In genomic region chr7:137881607-137882260, GRCh38 we compare ENCODE assay signal across 15 cellular contexts. TPM values are rescaled to one million over a fixed set of nuclear protein-coding genes. Genes with fewer than 3 reads are reported as not detected.
DNase-seq lines count a peak whose midpoint lies in the region; ATAC-seq lines count a peak whose summit lies in the region.
"Had no signal": no experiment of that assay in that cellular context is flagged by ENCODE, and none has a peak within 500 bp of the region (broad histone marks: within the 10 kb centered on the region; RNA-seq: fewer than 3 reads in every experiment).

No MANE protein-coding gene starts in this region.

- CTCF ChIA-PET in activated CD8-positive, alpha-beta memory T cell treated with anti-CD3 and anti-CD28 coated beads, Interleukin-2, amount 10 ng/mL, durations not matched to agents 7 days and 5 days (lab: Charles Lee) = interaction anchor here (1.4 kb wide), 1 partner anchor 226 kb away, joined by 3 read pairs; no protein-coding TSS in a partner anchor

- ATAC-seq in activated CD8-positive, alpha-beta memory T cell treated with anti-CD3 and anti-CD28 coated beads, Interleukin-2, amount 10 ng/mL, durations not matched to agents 7 days and 5 days = peak; percentile 54
- peak; percentile 8 for ATAC-seq in HG02852 (IDR thresholded peaks at IDR 0.05; ENCODE audit: unreplicated experiment)
- ATAC-seq in stimulated activated naive CD8-positive, alpha-beta T cell treated with anti-CD3 and anti-CD28 coated beads, Interleukin-15, Interleukin-2, amounts not matched to agents 100 U/mL and 50 U/mL, for 24 hours = peak; percentile 26

- no peak for DNase-seq in activated CD8-positive, alpha-beta memory T cell treated with anti-CD3 and anti-CD28 coated beads, Interleukin-2, amount 10 ng/mL, durations not matched to agents 7 days and 5 days
- DNase-seq in activated CD8-positive, alpha-beta memory T cell treated with anti-CD3 and anti-CD28 coated beads, Interleukin-2, amount 50 U/mL, for 4 hours = no peak
- DNase-seq in activated naive CD8-positive, alpha-beta T cell treated with anti-CD3 and anti-CD28 coated beads for 36 hours = no peak
- no peak for DNase-seq in stimulated activated naive CD8-positive, alpha-beta T cell treated with anti-CD3 and anti-CD28 coated beads, Interleukin-15, Interleukin-2, amounts not matched to agents 100 U/mL and 50 U/mL, for 24 hours
- no peak for DNase-seq in stimulated activated CD4-positive, alpha-beta T cell treated with anti-CD3 and anti-CD28 coated beads, Interleukin-4, amount 100 ng/mL, for 24 hours
- DNase-seq in activated naive CD4-positive, alpha-beta T cell (lab: John Stamatoyannopoulos, UW) = no peak
- no peak for DNase-seq in activated CD4-positive, CD25-positive, alpha-beta regulatory T cell (lab: John Stamatoyannopoulos, UW)
- DNase-seq: activated CD4-positive, alpha-beta T cell treated with anti-CD3 and anti-CD28 coated beads, Interleukin-2, amount 50 U/mL, for 1 hour; activated naive CD8-positive, alpha-beta T cell treated with anti-CD3 and anti-CD28 coated beads, Interleukin-2, amount 10 ng/mL, durations not matched to agents 7 days and 5 days; H9; left ventricle myocardium inferior; NCI-H526; SHP77; stimulated activated CD4-positive, alpha-beta T cell treated with anti-CD3 and anti-CD28 coated beads, Interleukin-2, amount 100 ng/mL, for 24 hours had no signal

- H3K27me3 Mint-ChIP-seq in activated CD8-positive, alpha-beta memory T cell treated with anti-CD3 and anti-CD28 coated beads, Interleukin-2, amount 10 ng/mL, durations not matched to agents 7 days and 5 days = no peaks in the 10 kb centered on the region
- no peaks in the 10 kb centered on the region for H3K27me3 Mint-ChIP-seq in activated naive CD8-positive, alpha-beta T cell treated with anti-CD3 and anti-CD28 coated beads for 36 hours
- H3K27me3 Mint-ChIP-seq: activated naive CD8-positive, alpha-beta T cell treated with anti-CD3 and anti-CD28 coated beads, Interleukin-2, amount 10 ng/mL, durations not matched to agents 7 days and 5 days had no signal

- H3K4me1 Mint-ChIP-seq in activated CD8-positive, alpha-beta memory T cell treated with anti-CD3 and anti-CD28 coated beads, Interleukin-2, amount 10 ng/mL, durations not matched to agents 7 days and 5 days = peaks cover 18% of the 10 kb centered on the region
- peaks cover 8% of the 10 kb centered on the region for H3K4me1 Mint-ChIP-seq in activated naive CD8-positive, alpha-beta T cell treated with anti-CD3 and anti-CD28 coated beads for 36 hours

- H3K9me3 Mint-ChIP-seq in activated CD8-positive, alpha-beta memory T cell treated with anti-CD3 and anti-CD28 coated beads, Interleukin-2, amount 10 ng/mL, durations not matched to agents 7 days and 5 days (ENCODE audit: low read depth) = no peaks in the 10 kb centered on the region
- no peaks in the 10 kb centered on the region for H3K9me3 Mint-ChIP-seq in activated naive CD8-positive, alpha-beta T cell treated with anti-CD3 and anti-CD28 coated beads for 36 hours
- H3K9me3 Mint-ChIP-seq: activated naive CD8-positive, alpha-beta T cell treated with anti-CD3 and anti-CD28 coated beads, Interleukin-2, amount 10 ng/mL, durations not matched to agents 7 days and 5 days had no signal

- H3K4me3 Mint-ChIP-seq in activated CD8-positive, alpha-beta memory T cell treated with anti-CD3 and anti-CD28 coated beads, Interleukin-2, amount 10 ng/mL, durations not matched to agents 7 days and 5 days = no peak overlapping the region
- H3K4me3 Mint-ChIP-seq in activated naive CD8-positive, alpha-beta T cell treated with anti-CD3 and anti-CD28 coated beads for 36 hours = no peak overlapping the region
- H3K4me3 Mint-ChIP-seq: activated naive CD8-positive, alpha-beta T cell treated with anti-CD3 and anti-CD28 coated beads, Interleukin-2, amount 10 ng/mL, durations not matched to agents 7 days and 5 days; H9 had no signal

- H3K27ac Mint-ChIP-seq in activated CD8-positive, alpha-beta memory T cell treated with anti-CD3 and anti-CD28 coated beads, Interleukin-2, amount 10 ng/mL, durations not matched to agents 7 days and 5 days = no peak overlapping the region
- peak overlapping the region; percentile 61 for H3K27ac Mint-ChIP-seq in activated naive CD8-positive, alpha-beta T cell treated with anti-CD3 and anti-CD28 coated beads for 36 hours
- H3K27ac Mint-ChIP-seq: activated naive CD8-positive, alpha-beta T cell treated with anti-CD3 and anti-CD28 coated beads, Interleukin-2, amount 10 ng/mL, durations not matched to agents 7 days and 5 days had no signal

- peaks cover 21% of the 10 kb centered on the region for H3K36me3 Mint-ChIP-seq in activated CD8-positive, alpha-beta memory T cell treated with anti-CD3 and anti-CD28 coated beads, Interleukin-2, amount 10 ng/mL, durations not matched to agents 7 days and 5 days
- peaks cover 40% of the 10 kb centered on the region for H3K36me3 Mint-ChIP-seq in activated naive CD8-positive, alpha-beta T cell treated with anti-CD3 and anti-CD28 coated beads for 36 hours

RNA-seq across cellular contexts. Expression of gene DGKI, which starts 35.0 kb away (rescaled TPM):
- total RNA-seq in activated CD8-positive, alpha-beta memory T cell treated with anti-CD3 and anti-CD28 coated beads, Interleukin-2, amount 10 ng/mL, durations not matched to agents 7 days and 5 days = 1 to 10 TPM in 1 of 2 experiments, not detected in 1; 2.2 TPM
- total RNA-seq in activated naive CD8-positive, alpha-beta T cell treated with anti-CD3 and anti-CD28 coated beads for 36 hours = 1 to 10 TPM; 1.8 to 2.2 TPM
- total RNA-seq: activated naive CD8-positive, alpha-beta T cell treated with anti-CD3 and anti-CD28 coated beads, Interleukin-2, amount 10 ng/mL, durations not matched to agents 7 days and 5 days had no signal
